Comparison of ENCODE assay signal across 9 cellular contexts in the genomic region with DNA sequence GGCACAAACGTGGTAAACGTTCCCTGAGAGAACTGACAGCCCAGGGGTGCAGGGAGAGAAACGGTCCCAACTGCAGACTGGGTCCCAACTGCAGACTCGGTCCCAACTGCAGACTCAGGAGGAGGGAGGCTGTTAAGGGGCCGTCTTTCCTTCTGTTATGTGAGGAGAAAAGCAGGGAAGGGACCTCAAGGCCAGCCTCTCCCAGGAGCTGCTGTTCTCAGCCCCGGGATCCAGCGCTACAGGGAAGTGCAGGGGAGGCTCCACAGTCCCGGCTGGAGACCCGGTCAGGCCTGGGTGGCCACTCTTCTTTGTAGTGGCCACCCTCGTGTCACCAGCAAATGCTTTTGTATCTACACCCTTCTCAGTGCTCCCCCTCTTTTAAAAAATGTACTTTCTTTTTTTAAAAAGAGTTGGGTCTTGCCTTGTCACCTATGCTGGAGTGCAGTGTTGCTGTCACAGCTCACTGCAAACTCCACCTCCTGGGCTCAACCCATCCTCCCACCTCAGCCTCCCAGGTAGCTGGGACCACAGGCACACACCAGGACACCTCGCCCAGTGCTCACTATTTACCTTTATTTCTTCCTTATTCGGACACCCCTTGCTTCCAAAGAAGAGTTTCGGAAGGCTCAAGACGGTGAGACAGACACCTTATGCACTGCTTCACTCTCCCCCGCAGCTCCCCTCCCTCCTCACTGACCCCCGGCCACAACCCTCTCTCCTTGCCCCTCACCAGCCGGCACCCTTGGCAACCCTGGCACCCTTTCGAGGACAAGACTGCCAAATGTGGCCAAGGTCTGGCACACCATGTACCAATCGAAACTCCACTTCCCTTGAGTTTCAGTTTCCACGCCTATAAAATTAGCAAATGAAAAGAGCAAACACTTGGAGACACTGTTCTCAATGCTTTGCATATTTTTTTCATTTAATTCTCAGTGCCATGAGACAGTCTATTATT. TPM values are rescaled to one million over a fixed set of nuclear protein-coding genes. Genes with fewer than 3 reads are reported as not detected.
DNase-seq lines count a peak whose midpoint lies in the region; ATAC-seq, FAIRE-seq and TF ChIP-seq lines count a peak whose summit lies in the region.
"Had no signal": no experiment of that assay in that cellular context is flagged by ENCODE, and none has a peak within 500 bp of the region (broad histone marks: within the 10 kb centered on the region; RNA-seq: fewer than 3 reads in every experiment).

No MANE protein-coding gene starts in this region.

- no peak overlapping the region for H3K4me3 Mint-ChIP-seq in activated naive CD8-positive, alpha-beta T cell
- no peak overlapping the region for H3K4me3 Mint-ChIP-seq in activated naive CD8-positive, alpha-beta T cell treated with anti-CD3 and anti-CD28 coated beads, Interleukin-2, amount 50 U/mL, for 24 hours
- H3K4me3 Mint-ChIP-seq in nephron (no peak overlapping the region), type B pancreatic cell (no peak overlapping the region)

- H3K27me3 ChIP-seq in H1 (replicated peaks in 1 of 4; ENCODE audit: control insufficient read depth in 3 of 4, extremely low read depth in 1 of 4, insufficient read depth in 3 of 4, low read length in 3 of 4): peaks cover 1 to 25% (median 23%) of the 10 kb centered on the region in 4 experiments

- no peak overlapping the region for H3K27ac ChIP-seq in H1 (ENCODE audit: low read depth, low read length)

- no peak overlapping the region for H2BK20ac ChIP-seq in H1 (ENCODE audit: low read length)

- H3K4me2 ChIP-seq in H1 (ENCODE audit: insufficient read depth in 1 of 2, low read depth in 2 of 2, low read length in 2 of 2): peak overlapping the region; percentile 22 to 52; a peak in 3 of 4 replicates

- no peaks in the 10 kb centered on the region for H3K27me3 Mint-ChIP-seq in activated naive CD8-positive, alpha-beta T cell
- H3K27me3 Mint-ChIP-seq in activated naive CD8-positive, alpha-beta T cell treated with anti-CD3 and anti-CD28 coated beads, Interleukin-2, amount 50 U/mL, for 24 hours: no peaks in the 10 kb centered on the region
- H3K27me3 Mint-ChIP-seq in nephron (ENCODE audit: low read depth) (peaks cover 10% of the 10 kb centered on the region), type B pancreatic cell (no peaks in the 10 kb centered on the region)

- H3K9me3 Mint-ChIP-seq in activated naive CD8-positive, alpha-beta T cell (ENCODE audit: low read depth): no peaks in the 10 kb centered on the region
- H3K9me3 Mint-ChIP-seq in activated naive CD8-positive, alpha-beta T cell treated with anti-CD3 and anti-CD28 coated beads, Interleukin-2, amount 50 U/mL, for 24 hours: no peaks in the 10 kb centered on the region
- H3K9me3 Mint-ChIP-seq in nephron (no peaks in the 10 kb centered on the region), type B pancreatic cell (no peaks in the 10 kb centered on the region)

- peaks cover 5 to 31% (median 17%) of the 10 kb centered on the region in 4 experiments; a peak in 6 of 7 replicates for H3K4me1 ChIP-seq in H1 (replicated peaks in 1 of 4; ENCODE audit: control insufficient read depth in 3 of 4, insufficient read depth in 4 of 4, low read length in 3 of 4)

- no peak for FAIRE-seq in H1 (lab: Jason Lieb, UNC)

- H3K18ac ChIP-seq in H1 (ENCODE audit: extremely low read depth, low read length): no peak overlapping the region

- TF ChIP-seq POLR2A in H1 (IDR thresholded peaks at IDR 0.05; ENCODE audit: control extremely low read depth in 1 of 2, low read depth in 2 of 2, low read length in 2 of 2): no peak

- TF ChIP-seq EP300 in H1 (IDR thresholded peaks at IDR 0.05; ENCODE audit: borderline replicate concordance in 1 of 2, low read depth in 2 of 2, low read length in 2 of 2): no peak

- H3K36me3 ChIP-seq in H1 (ENCODE audit: control insufficient read depth in 2 of 4, insufficient read depth in 4 of 4, low read length in 3 of 4): no peaks in the 10 kb centered on the region

- no peak overlapping the region for H4K91ac ChIP-seq in H1 (replicated peaks; ENCODE audit: insufficient read length, low read length)

- H2AFZ ChIP-seq in H1 (ENCODE audit: low read length): no peak overlapping the region

- H3K23me2 ChIP-seq in H1 (ENCODE audit: low read depth, low read length): no peaks in the 10 kb centered on the region

- no peak overlapping the region for H2BK120ac ChIP-seq in H1 (replicated peaks; ENCODE audit: low read depth, low read length)

- H3K56ac ChIP-seq in H1 (replicated peaks; ENCODE audit: insufficient read length, low read depth, low read length): no peak overlapping the region

- DNase-seq in activated naive CD8-positive, alpha-beta T cell treated with anti-CD3 and anti-CD28 coated beads, Interleukin-2, amount 50 U/mL, for 24 hours: no peak
- DNase-seq in H1 (ENCODE audit: low read depth in 1 of 2, low spot score in 2 of 2) (no peak), type B pancreatic cell (ENCODE audit: extremely low spot score, unreplicated experiment) (no peak), NCI-H446 (lab: John Stamatoyannopoulos, UW) (no peak), T-helper 1 cell (no peak)
- DNase-seq: activated CD8-positive, alpha-beta memory T cell treated with anti-CD3 and anti-CD28 coated beads, Interleukin-2, amount 50 U/mL, for 4 hours had no signal

- no peak overlapping the region for H3K23ac ChIP-seq in H1 (ENCODE audit: insufficient read length)

- 0 out of 2 replicates have a peak overlapping the region, but pooled peaks have one; percentile 27 for H2BK12ac ChIP-seq in H1 (ENCODE audit: low read depth, low read length)

- H2BK15ac ChIP-seq in H1 (ENCODE audit: low read length): no peak overlapping the region

- CTCF ChIA-PET in H1 (lab: Charles Lee; ENCODE audit: partially characterized antibody): interaction anchor here (0.8 to 6.2 kb wide), 7 partner anchors 9 to 22 kb away, joined by 3 to 53 read pairs (median 3); no protein-coding TSS in a partner anchor

- no peaks in the 10 kb centered on the region for H3K79me2 ChIP-seq in H1 (ENCODE audit: control insufficient read depth in 1 of 2, insufficient read depth in 2 of 2, low read length in 2 of 2)

- no peak for ATAC-seq in activated naive CD8-positive, alpha-beta T cell treated with anti-CD3 and anti-CD28 coated beads, Interleukin-2, amount 50 U/mL, for 24 hours
- ATAC-seq in GM21390 (IDR thresholded peaks at IDR 0.05; ENCODE audit: unreplicated experiment): no peak

- TF ChIP-seq RAD21 in H1 (IDR thresholded peaks at IDR 0.05 in 1 of 2, conservative IDR thresholded peaks at IDR 0.05 in 1 of 2; ENCODE audit: low read depth in 2 of 2, low read length in 2 of 2): no peak

- H4K8ac ChIP-seq in H1 (ENCODE audit: extremely low read depth, insufficient read depth, low read length): no peak overlapping the region

- H3K79me1 ChIP-seq in H1 (ENCODE audit: low read depth, low read length): no peaks in the 10 kb centered on the region

- H3K4me1 Mint-ChIP-seq in activated naive CD8-positive, alpha-beta T cell (ENCODE audit: low read depth): peaks cover 18% of the 10 kb centered on the region
- peaks cover 16% of the 10 kb centered on the region for H3K4me1 Mint-ChIP-seq in activated naive CD8-positive, alpha-beta T cell treated with anti-CD3 and anti-CD28 coated beads, Interleukin-2, amount 50 U/mL, for 24 hours
- H3K4me1 Mint-ChIP-seq in nephron: peaks cover 79% of the 10 kb centered on the region
- H3K4me1 Mint-ChIP-seq in type B pancreatic cell (ENCODE audit: unreplicated experiment): peaks cover 53% of the 10 kb centered on the region

- TF ChIP-seq CTCF in H1 (IDR thresholded peaks at IDR 0.05; ENCODE audit: control extremely low read depth in 1 of 3, insufficient read depth in 1 of 3, low read depth in 1 of 3, low read length in 3 of 3): no peak
- TF ChIP-seq CTCF in nephron (IDR thresholded peaks at IDR 0.05; ENCODE audit: unreplicated experiment in 3 of 3): no peak
- no peak for TF ChIP-seq CTCF in type B pancreatic cell (conservative IDR thresholded peaks at IDR 0.05)

- no peak overlapping the region for H3K4me3 ChIP-seq in H1 (ENCODE audit: extremely low read depth in 1 of 4, insufficient read depth in 2 of 4, low read depth in 3 of 4, low read length in 4 of 4)

- H3K27ac Mint-ChIP-seq in activated naive CD8-positive, alpha-beta T cell: peak overlapping the region; percentile 46
- H3K27ac Mint-ChIP-seq in activated naive CD8-positive, alpha-beta T cell treated with anti-CD3 and anti-CD28 coated beads, Interleukin-2, amount 50 U/mL, for 24 hours: no peak overlapping the region
- peak overlapping the region; percentile 95 to 97 (median 97) for H3K27ac Mint-ChIP-seq in nephron
- peak overlapping the region; percentile 23 for H3K27ac Mint-ChIP-seq in type B pancreatic cell

- no peak overlapping the region for H3K14ac ChIP-seq in H1 (ENCODE audit: insufficient read length)

- H4K20me1 ChIP-seq in H1 (replicated peaks in 1 of 2; ENCODE audit: control insufficient read depth in 1 of 2, insufficient read depth in 2 of 2, low read length in 2 of 2): peaks cover 1 to 6% of the 10 kb centered on the region in 2 experiments

- 0 out of 2 replicates have a peak overlapping the region, but pooled peaks have one; percentile 65 for H2AK5ac ChIP-seq in H1 (ENCODE audit: low read depth, low read length)

- WGBS in H1 (ENCODE audit: extremely low coverage in 1 of 2, insufficient coverage in 1 of 2, insufficient read length in 1 of 2, insufficient replicate concordance in 2 of 2, low coverage in 1 of 2, low lambda C conversion rate in 2 of 2, missing lambda C conversion rate in 1 of 2), 2 experiments: 70% methylated on average over 20 of the region's 20 CpGs; no CpG with 5 or more reads in 1 of the 2 experiments

- H3K36me3 Mint-ChIP-seq in activated naive CD8-positive, alpha-beta T cell: peaks cover 6% of the 10 kb centered on the region
- H3K36me3 Mint-ChIP-seq in activated naive CD8-positive, alpha-beta T cell treated with anti-CD3 and anti-CD28 coated beads, Interleukin-2, amount 50 U/mL, for 24 hours (ENCODE audit: low read depth): peaks cover 6% of the 10 kb centered on the region
- peaks cover 23% of the 10 kb centered on the region for H3K36me3 Mint-ChIP-seq in nephron (ENCODE audit: low read depth)
- peaks cover 16% of the 10 kb centered on the region for H3K36me3 Mint-ChIP-seq in type B pancreatic cell

- no peak overlapping the region for H3K4ac ChIP-seq in H1 (replicated peaks; ENCODE audit: insufficient read length, low read depth, low read length)

- POLR2A ChIA-PET in H1 (lab: Charles Lee; ENCODE audit: partially characterized antibody): interaction anchor here (0.6 kb wide), 1 partner anchor 406 kb away, joined by 3 read pairs; no protein-coding TSS in a partner anchor

- H2BK5ac ChIP-seq in H1 (ENCODE audit: low read depth, low read length): no peak overlapping the region

- H3K9ac ChIP-seq in H1 (replicated peaks in 1 of 4; ENCODE audit: extremely low read depth in 1 of 4, low read depth in 3 of 4, low read length in 3 of 4): no peak overlapping the region

- H4K5ac ChIP-seq in H1 (ENCODE audit: insufficient read length, low read depth, low read length): no peak overlapping the region

- H3K9me3 ChIP-seq in H1 (ENCODE audit: insufficient read depth in 2 of 2, low read depth in 1 of 2, low read length in 1 of 2): no peaks in the 10 kb centered on the region

RNA-seq across cellular contexts. Expression of gene CAPN2, which starts 21.8 kb away (rescaled TPM):
- 9.2 and 9.4 TPM in 2 replicates for total RNA-seq in H1 (2021; fragmentation: NEBNext Ultra II Directional; extraction: Animal tissue kit (Norgen Biotek cat#: 25700))
- polyA plus RNA-seq in H1 (2011; rRNA removed): 9.1 and 10.3 TPM in 2 replicates
- polyA plus RNA-seq in H1 (2011; cell fraction: cytosol; rRNA removed): 12.1 TPM
- 18.7 TPM for polyA plus RNA-seq in H1 (2011; cell fraction: nucleus; rRNA removed)
- 16.8 to 24.6 TPM (median 19.6 TPM) in 4 replicates for polyA plus RNA-seq in H1 (2012, experiment 1 of 2)
- 2.8 TPM for polyA plus RNA-seq in H1 (2012, experiment 2 of 2)
- 8.5 TPM for polyA plus RNA-seq in H1 (2013, experiment 1 of 2)
- polyA plus RNA-seq in H1 (2013, experiment 2 of 2): 8.5 TPM
- 10.8 and 24.0 TPM in 2 replicates for polyA minus RNA-seq in H1 (2011; rRNA and poly(A)+ RNA removed)
- 15.3 TPM for polyA minus RNA-seq in H1 (2011; cell fraction: cytosol; rRNA and poly(A)+ RNA removed)
- polyA minus RNA-seq in H1 (2011; cell fraction: nucleus; rRNA and poly(A)+ RNA removed): 12.7 TPM
- total RNA-seq in type B pancreatic cell (ENCODE audit: low replicate concordance): 111 and 120 TPM in 2 replicates

Comparison
In these comparisons a context has a peak if more than half of its experiments do, and no peak if none do; other contexts are left out.
1. RNA of gene CAPN2, which starts 21.8 kb away (total RNA-seq): 111 to 120 TPM in type B pancreatic cell; 9.2 to 9.4 TPM in H1; every median in the first group is over 10 times any median in the second.